Comparison of ENCODE assay signal across 14 cellular contexts in the genomic region with DNA sequence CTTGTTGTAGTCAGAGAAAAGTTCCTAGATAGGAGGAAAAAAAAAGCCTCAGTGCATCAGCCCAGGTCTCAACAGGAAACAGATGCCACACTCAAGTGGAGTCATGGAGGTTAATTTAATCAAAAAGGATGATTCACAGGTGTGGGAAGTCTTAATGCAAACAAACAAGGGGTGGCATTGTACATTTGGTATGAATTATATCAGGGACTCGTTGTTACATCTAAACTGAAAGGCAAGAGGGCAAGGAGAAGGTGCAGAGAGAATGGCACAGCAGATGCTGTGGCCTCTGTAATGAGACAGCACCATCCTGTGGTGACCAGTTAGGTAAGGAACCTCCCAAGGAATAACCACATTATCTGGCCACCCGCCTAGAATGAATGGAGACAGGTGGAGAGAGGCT.
A peak's percentile ranks its signal among the peaks of the same experiment; 100 is the strongest.
DNase-seq lines count a peak whose midpoint lies in the region; ATAC-seq, FAIRE-seq and TF ChIP-seq lines count a peak whose summit lies in the region.
"Had no signal": no experiment of that assay in that cellular context is flagged by ENCODE, and none has a peak within 500 bp of the region (broad histone marks: within the 10 kb centered on the region; RNA-seq: fewer than 3 reads in every experiment).

No MANE protein-coding gene starts in this region.

- no TSS peak for BruUV-seq in endothelial cell of umbilical vein (replicated peaks; lab: Mats Ljungman, UMichigan)

- no peak overlapping the region for H3K4me2 ChIP-seq in endothelial cell of umbilical vein (ENCODE audit: insufficient read depth, low read length)

- H3K4me3 ChIP-seq in endothelial cell of umbilical vein (replicated peaks in 1 of 3; ENCODE audit: insufficient read depth in 1 of 3, low read depth in 1 of 3, low read length in 3 of 3): no peak overlapping the region
- H3K4me3 ChIP-seq in kidney (ENCODE audit: low read length in 2 of 2): no peak overlapping the region
- H3K4me3 ChIP-seq: suprapubic skin had no signal

- TF ChIP-seq POLR2A in endothelial cell of umbilical vein (IDR thresholded peaks at IDR 0.05; ENCODE audit: low read depth, low read length): no peak

- H3K4me1 ChIP-seq in endothelial cell of umbilical vein (ENCODE audit: control insufficient read depth, extremely low read depth, insufficient read depth, low read length) (no peaks in the 10 kb centered on the region), kidney (ENCODE audit: control insufficient read depth in 1 of 2, insufficient read depth in 1 of 2, low read depth in 1 of 2, low read length in 2 of 2) (no peaks in the 10 kb centered on the region)
- H3K4me1 ChIP-seq: suprapubic skin had no signal

- H3K36me3 ChIP-seq in endothelial cell of umbilical vein (ENCODE audit: control insufficient read depth in 2 of 2, extremely low read depth in 1 of 2, insufficient read depth in 2 of 2, low read length in 2 of 2) (no peaks in the 10 kb centered on the region), kidney (ENCODE audit: control insufficient read depth in 1 of 2, insufficient read depth in 2 of 2, low read length in 2 of 2) (no peaks in the 10 kb centered on the region)

- intact Hi-C loops in endothelial cell of umbilical vein (cut with micrococcal nuclease) (no loop called here), kidney (cut with DNase I) (no loop called here)

- no peak overlapping the region for H3K9ac ChIP-seq in endothelial cell of umbilical vein (replicated peaks; ENCODE audit: extremely low read depth, insufficient read depth, low read length)
- no peak overlapping the region for H3K9ac ChIP-seq in kidney (ENCODE audit: low read length in 2 of 2)

- H2AFZ ChIP-seq in endothelial cell of umbilical vein (ENCODE audit: low read depth, low read length): no peak overlapping the region

- H3K27ac ChIP-seq in endothelial cell of umbilical vein (ENCODE audit: insufficient read depth, low read depth, low read length) (no peak overlapping the region), kidney (ENCODE audit: low read depth in 2 of 2, low read length in 2 of 2) (no peak overlapping the region)
- H3K27ac ChIP-seq: suprapubic skin had no signal

- dilution Hi-C loops in endothelial cell of umbilical vein (cut with MboI; ENCODE audit: extremely low pct_ligation_motif_present, low sequenced_read_pairs): no loop called here

- no peaks in the 10 kb centered on the region for H4K20me1 ChIP-seq in endothelial cell of umbilical vein (replicated peaks; ENCODE audit: control insufficient read depth, extremely low read depth, insufficient read depth, low read length)

- DNase-seq in COR-L47 (lab: John Stamatoyannopoulos, UW) (peak; percentile 22), NCI-H1105 (lab: John Stamatoyannopoulos, UW) (peak; percentile 21), NCI-H748 treated with DMSO at 0.1 percent for 48 hours (lab: John Stamatoyannopoulos, UW) (peak; percentile 80), endothelial cell of umbilical vein (ENCODE audit: low read depth, low spot score) (no peak), kidney (no peak), hippocampal formation (lab: John Stamatoyannopoulos, UW) (no peak)
- DNase-seq in stimulated activated CD4-positive, alpha-beta T cell treated with anti-CD3 and anti-CD28 coated beads, Interleukin-15, amount 100 ng/mL, for 24 hours: no peak
- DNase-seq: activated naive CD8-positive, alpha-beta T cell treated with anti-CD3 and anti-CD28 coated beads, Interleukin-2, amount 10 ng/mL, durations not matched to agents 7 days and 5 days; activated T-cell treated with anti-CD3 and anti-CD28 coated beads, Interleukin-2, amount 50 U/mL, for 1 hour; OCI-M1; T-helper 1 cell had no signal

- H3K9me3 ChIP-seq in endothelial cell of umbilical vein (replicated peaks; ENCODE audit: control insufficient read depth, insufficient read depth, low read length) (no peaks in the 10 kb centered on the region), kidney (ENCODE audit: control insufficient read depth in 1 of 2, low read length in 2 of 2) (no peaks in the 10 kb centered on the region)
- H3K9me3 ChIP-seq: suprapubic skin had no signal

- no peaks in the 10 kb centered on the region for H3K27me3 ChIP-seq in endothelial cell of umbilical vein (ENCODE audit: control insufficient read depth in 2 of 2, insufficient read depth in 2 of 2, low read length in 2 of 2)
- H3K27me3 ChIP-seq: suprapubic skin had no signal

- CTCF ChIA-PET in endothelial cell of umbilical vein (lab: Charles Lee): interaction anchor here (1.9 kb wide), 1 partner anchor 12 kb away, joined by 7 read pairs; no protein-coding TSS in a partner anchor

- no peaks in the 10 kb centered on the region for H3K79me2 ChIP-seq in endothelial cell of umbilical vein (ENCODE audit: control insufficient read depth, insufficient read depth, low read length)

- ATAC-seq in GM18511 (IDR thresholded peaks at IDR 0.05; ENCODE audit: unreplicated experiment): no peak

- no peak for FAIRE-seq in endothelial cell of umbilical vein (lab: Jason Lieb, UNC)
- FAIRE-seq in kidney (lab: Jason Lieb, UNC): no peak
- FAIRE-seq: endometrium had no signal

- POLR2A ChIA-PET in endothelial cell of umbilical vein (lab: Charles Lee): no interaction called here

- H3K9me1 ChIP-seq in endothelial cell of umbilical vein (replicated peaks; ENCODE audit: control insufficient read depth, extremely low read depth, insufficient read depth, low read length): no peaks in the 10 kb centered on the region

- TF ChIP-seq CTCF in endothelial cell of umbilical vein (IDR thresholded peaks at IDR 0.05; ENCODE audit: extremely low read depth in 1 of 2, insufficient read depth in 1 of 2, low read depth in 1 of 2, low read length in 2 of 2): no peak
- TF ChIP-seq CTCF in kidney (IDR thresholded peaks at IDR 0.05; ENCODE audit: borderline replicate concordance, extremely low read depth, insufficient read depth): no peak

TF ChIP-seq in endothelial cell of umbilical vein, 7 proteins besides CTCF, POLR2A, EP300 and RAD21:
- TF ChIP-seq EZH2 (IDR thresholded peaks at IDR 0.05; ENCODE audit: borderline replicate concordance, low read depth, low read length, severe bottlenecking): no peak
- TF ChIP-seq JUN (IDR thresholded peaks at IDR 0.05; ENCODE audit: borderline replicate concordance, insufficient read depth, insufficient read length, low read depth): no peak
- peak; percentile 21 for TF ChIP-seq FOS (IDR thresholded peaks at IDR 0.05; ENCODE audit: borderline replicate concordance, insufficient read depth, low read length)
- no peak for TF ChIP-seq POLR2AphosphoS5 (IDR thresholded peaks at IDR 0.05; ENCODE audit: insufficient read depth, low read depth, low read length)

Comparison
In these comparisons a context has a peak if more than half of its experiments do, and no peak if none do; other contexts are left out.
1. DNase-seq: peak in COR-L47 (single experiment), NCI-H1105 (single experiment) and NCI-H748 treated with DMSO at 0.1 percent for 48 hours (single experiment); none in endothelial cell of umbilical vein (single experiment), stimulated activated CD4-positive, alpha-beta T cell treated with anti-CD3 and anti-CD28 coated beads, Interleukin-15, amount 100 ng/mL, for 24 hours (single experiment), kidney (single experiment) and hippocampal formation (0 of 2).